ENCODE assay signal across 8 cellular contexts in the genomic region with DNA sequence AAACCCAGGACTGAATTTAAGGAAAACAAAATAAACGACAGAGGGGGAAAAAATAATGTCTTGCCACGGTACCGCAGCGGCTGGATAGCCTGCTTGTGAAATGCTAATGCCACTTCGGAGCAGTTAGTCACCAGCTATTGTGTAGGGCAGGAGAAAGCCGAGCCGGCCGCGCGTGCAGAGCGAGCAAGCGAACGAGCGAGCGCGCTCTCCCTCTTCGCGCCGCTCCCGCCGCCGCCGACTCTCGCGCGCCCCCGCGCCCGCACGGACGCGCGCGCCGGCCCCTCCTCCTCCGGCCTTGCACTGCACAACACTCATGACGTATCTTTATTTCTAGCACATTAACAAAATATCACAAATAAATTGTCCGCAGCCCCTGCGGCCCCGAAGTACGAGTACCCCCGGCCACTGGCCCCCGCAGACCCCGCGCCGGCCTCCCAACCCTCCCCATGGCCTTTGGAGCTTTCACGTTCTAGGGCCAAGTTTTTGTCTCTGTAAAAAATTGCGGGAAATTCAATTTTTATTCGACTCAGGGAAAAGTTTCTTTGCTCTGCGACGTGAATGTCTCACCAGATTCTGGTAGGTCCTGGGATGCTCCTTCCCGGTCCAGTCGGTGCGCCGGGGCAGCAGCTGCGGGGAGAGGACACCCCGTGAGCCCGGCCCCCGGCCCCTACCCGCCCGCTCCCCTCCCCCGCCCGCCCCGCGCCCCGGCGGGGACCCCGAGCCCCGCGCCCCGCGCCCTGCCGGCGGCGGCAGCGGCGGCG. TPM values are rescaled to one million over a fixed set of nuclear protein-coding genes. Genes with fewer than 3 reads are reported as not detected.
DNase-seq lines count a peak whose midpoint lies in the region; ATAC-seq and TF ChIP-seq lines count a peak whose summit lies in the region.

No MANE protein-coding gene starts in this region.

- peak; percentile 52 for TF ChIP-seq POLR2A in GM19193 (IDR thresholded peaks at IDR 0.05; ENCODE audit: extremely low read depth, insufficient read depth, insufficient read length)

- peak; percentile 58 for ATAC-seq in HG03432 (IDR thresholded peaks at IDR 0.05; ENCODE audit: unreplicated experiment)

- DNase-seq in Ammon's horn (ENCODE audit: low spot score), result peak; percentile 96
- peak; percentile 75 for DNase-seq in NCI-H446 treated with DMSO at 0.1 percent for 48 hours (lab: John Stamatoyannopoulos, UW)
- peak; percentile 84 for DNase-seq in activated CD4-positive, alpha-beta T cell treated with anti-CD3 and anti-CD28 coated beads for 1 hour
- peak; percentile 91 for DNase-seq in cerebellum (ENCODE audit: low spot score)
- peak; percentile 87 for DNase-seq in kidney glomerular epithelial cell (lab: John Stamatoyannopoulos, UW)
- DNase-seq in stimulated activated CD4-positive, alpha-beta T cell treated with anti-CD3 and anti-CD28 coated beads, Interleukin-15, amount 100 ng/mL, for 24 hours, result peak; percentile 89

RNA-seq across cellular contexts. Expression of a gene that starts 1.0 kb away (rescaled TPM):
- 82.7 TPM for total RNA-seq in cerebellum

Comparison
In these comparisons a context has a peak if more than half of its experiments do, and no peak if none do; other contexts are left out.
1. Peak in every context shown above with its lines: DNase-seq and ATAC-seq.